1 cellular context compared by ENCODE assay signal in the genomic region with DNA sequence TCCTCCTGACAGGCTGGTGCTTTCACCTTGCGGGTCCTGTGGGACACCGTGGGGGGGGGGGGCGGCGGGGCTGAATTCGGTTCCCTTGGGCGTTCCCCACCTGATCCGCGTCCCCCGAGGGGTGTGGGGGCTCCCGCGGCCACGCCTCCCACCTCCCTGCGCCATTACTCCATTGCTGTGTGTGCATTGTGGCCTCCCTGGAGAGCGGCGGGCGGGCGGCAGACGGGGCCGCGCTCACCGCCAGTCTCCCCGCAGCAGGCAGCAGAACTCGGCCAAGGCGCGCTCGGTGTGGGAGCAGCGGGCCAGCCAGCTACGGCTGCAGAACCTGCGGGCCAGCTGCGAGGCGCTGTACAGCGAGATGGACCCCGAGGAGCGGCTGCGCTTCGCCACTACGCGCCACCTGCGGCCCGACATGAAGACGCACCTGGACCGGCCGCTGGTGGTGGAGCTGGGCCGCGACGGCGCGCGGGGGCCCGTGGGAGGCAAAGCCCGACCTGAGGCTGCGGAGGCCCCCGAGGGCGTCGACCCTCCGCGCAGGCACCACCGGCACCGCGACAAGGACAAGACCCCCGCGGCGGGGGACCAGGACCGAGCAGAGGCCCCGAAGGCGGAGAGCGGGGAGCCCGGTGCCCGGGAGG.
A peak's percentile ranks its signal among the peaks of the same experiment; 100 is the strongest.
TF ChIP-seq lines count a peak whose summit lies in the region.

No MANE protein-coding gene starts in this region.

TF ChIP-seq in WTC11, 78 proteins besides CTCF, POLR2A, EP300 and RAD21 (continued from another document and continues in another):
- TF ChIP-seq, protein P1, sequence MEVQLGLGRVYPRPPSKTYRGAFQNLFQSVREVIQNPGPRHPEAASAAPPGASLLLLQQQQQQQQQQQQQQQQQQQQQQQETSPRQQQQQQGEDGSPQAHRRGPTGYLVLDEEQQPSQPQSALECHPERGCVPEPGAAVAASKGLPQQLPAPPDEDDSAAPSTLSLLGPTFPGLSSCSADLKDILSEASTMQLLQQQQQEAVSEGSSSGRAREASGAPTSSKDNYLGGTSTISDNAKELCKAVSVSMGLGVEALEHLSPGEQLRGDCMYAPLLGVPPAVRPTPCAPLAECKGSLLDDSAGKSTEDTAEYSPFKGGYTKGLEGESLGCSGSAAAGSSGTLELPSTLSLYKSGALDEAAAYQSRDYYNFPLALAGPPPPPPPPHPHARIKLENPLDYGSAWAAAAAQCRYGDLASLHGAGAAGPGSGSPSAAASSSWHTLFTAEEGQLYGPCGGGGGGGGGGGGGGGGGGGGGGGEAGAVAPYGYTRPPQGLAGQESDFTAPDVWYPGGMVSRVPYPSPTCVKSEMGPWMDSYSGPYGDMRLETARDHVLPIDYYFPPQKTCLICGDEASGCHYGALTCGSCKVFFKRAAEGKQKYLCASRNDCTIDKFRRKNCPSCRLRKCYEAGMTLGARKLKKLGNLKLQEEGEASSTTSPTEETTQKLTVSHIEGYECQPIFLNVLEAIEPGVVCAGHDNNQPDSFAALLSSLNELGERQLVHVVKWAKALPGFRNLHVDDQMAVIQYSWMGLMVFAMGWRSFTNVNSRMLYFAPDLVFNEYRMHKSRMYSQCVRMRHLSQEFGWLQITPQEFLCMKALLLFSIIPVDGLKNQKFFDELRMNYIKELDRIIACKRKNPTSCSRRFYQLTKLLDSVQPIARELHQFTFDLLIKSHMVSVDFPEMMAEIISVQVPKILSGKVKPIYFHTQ (CRISPR knock-in tag; IDR thresholded peaks at IDR 0.05): no peak
- TF ChIP-seq RORB (CRISPR knock-in tag; IDR thresholded peaks at IDR 0.05): no peak
- TF ChIP-seq ZNF396 (CRISPR knock-in tag; IDR thresholded peaks at IDR 0.05; ENCODE audit: borderline replicate concordance): no peak
- TF ChIP-seq MYBL2 (CRISPR knock-in tag; IDR thresholded peaks at IDR 0.05): no peak
- TF ChIP-seq, protein P2, sequence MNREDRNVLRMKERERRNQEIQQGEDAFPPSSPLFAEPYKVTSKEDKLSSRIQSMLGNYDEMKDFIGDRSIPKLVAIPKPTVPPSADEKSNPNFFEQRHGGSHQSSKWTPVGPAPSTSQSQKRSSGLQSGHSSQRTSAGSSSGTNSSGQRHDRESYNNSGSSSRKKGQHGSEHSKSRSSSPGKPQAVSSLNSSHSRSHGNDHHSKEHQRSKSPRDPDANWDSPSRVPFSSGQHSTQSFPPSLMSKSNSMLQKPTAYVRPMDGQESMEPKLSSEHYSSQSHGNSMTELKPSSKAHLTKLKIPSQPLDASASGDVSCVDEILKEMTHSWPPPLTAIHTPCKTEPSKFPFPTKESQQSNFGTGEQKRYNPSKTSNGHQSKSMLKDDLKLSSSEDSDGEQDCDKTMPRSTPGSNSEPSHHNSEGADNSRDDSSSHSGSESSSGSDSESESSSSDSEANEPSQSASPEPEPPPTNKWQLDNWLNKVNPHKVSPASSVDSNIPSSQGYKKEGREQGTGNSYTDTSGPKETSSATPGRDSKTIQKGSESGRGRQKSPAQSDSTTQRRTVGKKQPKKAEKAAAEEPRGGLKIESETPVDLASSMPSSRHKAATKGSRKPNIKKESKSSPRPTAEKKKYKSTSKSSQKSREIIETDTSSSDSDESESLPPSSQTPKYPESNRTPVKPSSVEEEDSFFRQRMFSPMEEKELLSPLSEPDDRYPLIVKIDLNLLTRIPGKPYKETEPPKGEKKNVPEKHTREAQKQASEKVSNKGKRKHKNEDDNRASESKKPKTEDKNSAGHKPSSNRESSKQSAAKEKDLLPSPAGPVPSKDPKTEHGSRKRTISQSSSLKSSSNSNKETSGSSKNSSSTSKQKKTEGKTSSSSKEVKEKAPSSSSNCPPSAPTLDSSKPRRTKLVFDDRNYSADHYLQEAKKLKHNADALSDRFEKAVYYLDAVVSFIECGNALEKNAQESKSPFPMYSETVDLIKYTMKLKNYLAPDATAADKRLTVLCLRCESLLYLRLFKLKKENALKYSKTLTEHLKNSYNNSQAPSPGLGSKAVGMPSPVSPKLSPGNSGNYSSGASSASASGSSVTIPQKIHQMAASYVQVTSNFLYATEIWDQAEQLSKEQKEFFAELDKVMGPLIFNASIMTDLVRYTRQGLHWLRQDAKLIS (CRISPR knock-in tag; IDR thresholded peaks at IDR 0.05; ENCODE audit: borderline replicate concordance): peak; percentile 60; the same call in 1 of the 2 replicates
- TF ChIP-seq, protein P3, sequence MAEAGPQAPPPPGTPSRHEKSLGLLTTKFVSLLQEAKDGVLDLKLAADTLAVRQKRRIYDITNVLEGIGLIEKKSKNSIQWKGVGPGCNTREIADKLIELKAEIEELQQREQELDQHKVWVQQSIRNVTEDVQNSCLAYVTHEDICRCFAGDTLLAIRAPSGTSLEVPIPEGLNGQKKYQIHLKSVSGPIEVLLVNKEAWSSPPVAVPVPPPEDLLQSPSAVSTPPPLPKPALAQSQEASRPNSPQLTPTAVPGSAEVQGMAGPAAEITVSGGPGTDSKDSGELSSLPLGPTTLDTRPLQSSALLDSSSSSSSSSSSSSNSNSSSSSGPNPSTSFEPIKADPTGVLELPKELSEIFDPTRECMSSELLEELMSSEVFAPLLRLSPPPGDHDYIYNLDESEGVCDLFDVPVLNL (CRISPR knock-in tag; IDR thresholded peaks at IDR 0.05; ENCODE audit: borderline replicate concordance, low read depth): no peak
- TF ChIP-seq ETV6 (CRISPR knock-in tag; IDR thresholded peaks at IDR 0.05): no peak
- no peak for TF ChIP-seq SMAD4 (CRISPR knock-in tag; IDR thresholded peaks at IDR 0.05)
- TF ChIP-seq ZNF416 (CRISPR knock-in tag; IDR thresholded peaks at IDR 0.05): no peak
- TF ChIP-seq MXD4 (CRISPR knock-in tag; IDR thresholded peaks at IDR 0.05; ENCODE audit: borderline replicate concordance): no peak
- no peak for TF ChIP-seq NFE2L1 (CRISPR knock-in tag; IDR thresholded peaks at IDR 0.05)
- no peak for TF ChIP-seq GABPB1 (CRISPR knock-in tag; IDR thresholded peaks at IDR 0.05)
- no peak for TF ChIP-seq ZNF317 (CRISPR knock-in tag; IDR thresholded peaks at IDR 0.05; ENCODE audit: borderline replicate concordance, low read depth)
- TF ChIP-seq NR3C1 (CRISPR knock-in tag; conservative IDR thresholded peaks at IDR 0.05; ENCODE audit: low read depth): 0 out of 2 replicates have a peak, but pooled peaks have one; percentile 37
- no peak for TF ChIP-seq CREB1 (CRISPR knock-in tag; IDR thresholded peaks at IDR 0.05)
- no peak; the same call in 1 of the 2 replicates for TF ChIP-seq CBFB (CRISPR knock-in tag; IDR thresholded peaks at IDR 0.05; ENCODE audit: low read depth)
- 0 out of 2 replicates have a peak, but pooled peaks have one; percentile 21 for TF ChIP-seq KAT7 (CRISPR knock-in tag; IDR thresholded peaks at IDR 0.05; ENCODE audit: borderline replicate concordance)
- TF ChIP-seq, protein P4, sequence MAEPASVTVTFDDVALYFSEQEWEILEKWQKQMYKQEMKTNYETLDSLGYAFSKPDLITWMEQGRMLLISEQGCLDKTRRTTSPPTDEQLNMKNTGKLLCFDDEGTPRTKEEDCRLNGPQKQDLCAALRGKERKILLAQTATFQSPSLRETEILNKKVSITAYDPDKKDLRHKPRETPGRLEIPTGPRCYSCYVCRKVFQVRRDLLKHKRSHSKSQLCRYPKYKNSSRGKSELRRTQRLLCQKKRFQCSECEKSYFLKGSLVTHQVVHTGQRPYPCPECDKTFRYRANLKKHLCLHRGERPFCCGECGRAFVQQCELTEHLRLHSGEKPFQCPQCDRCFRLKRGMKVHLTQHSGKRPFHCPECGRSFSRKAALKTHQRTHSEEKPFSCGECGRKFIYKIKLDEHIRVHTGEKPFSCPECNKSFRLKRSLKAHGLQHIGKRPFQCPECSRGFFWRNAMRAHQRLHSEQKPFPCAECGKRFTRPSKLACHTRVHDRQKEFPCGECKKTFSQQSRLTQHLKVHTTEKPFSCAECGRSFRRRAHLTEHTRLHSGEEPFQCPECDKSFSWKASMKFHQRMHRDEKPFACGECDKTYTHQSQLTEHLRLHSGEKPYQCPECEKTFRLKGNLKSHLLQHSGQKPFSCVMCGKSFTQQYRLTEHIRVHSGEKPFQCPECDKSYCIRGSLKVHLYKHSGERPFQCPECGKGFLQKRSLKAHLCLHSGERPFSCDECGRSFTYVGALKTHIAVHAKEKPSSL (CRISPR knock-in tag; conservative IDR thresholded peaks at IDR 0.05): no peak
- TF ChIP-seq, protein P5, sequence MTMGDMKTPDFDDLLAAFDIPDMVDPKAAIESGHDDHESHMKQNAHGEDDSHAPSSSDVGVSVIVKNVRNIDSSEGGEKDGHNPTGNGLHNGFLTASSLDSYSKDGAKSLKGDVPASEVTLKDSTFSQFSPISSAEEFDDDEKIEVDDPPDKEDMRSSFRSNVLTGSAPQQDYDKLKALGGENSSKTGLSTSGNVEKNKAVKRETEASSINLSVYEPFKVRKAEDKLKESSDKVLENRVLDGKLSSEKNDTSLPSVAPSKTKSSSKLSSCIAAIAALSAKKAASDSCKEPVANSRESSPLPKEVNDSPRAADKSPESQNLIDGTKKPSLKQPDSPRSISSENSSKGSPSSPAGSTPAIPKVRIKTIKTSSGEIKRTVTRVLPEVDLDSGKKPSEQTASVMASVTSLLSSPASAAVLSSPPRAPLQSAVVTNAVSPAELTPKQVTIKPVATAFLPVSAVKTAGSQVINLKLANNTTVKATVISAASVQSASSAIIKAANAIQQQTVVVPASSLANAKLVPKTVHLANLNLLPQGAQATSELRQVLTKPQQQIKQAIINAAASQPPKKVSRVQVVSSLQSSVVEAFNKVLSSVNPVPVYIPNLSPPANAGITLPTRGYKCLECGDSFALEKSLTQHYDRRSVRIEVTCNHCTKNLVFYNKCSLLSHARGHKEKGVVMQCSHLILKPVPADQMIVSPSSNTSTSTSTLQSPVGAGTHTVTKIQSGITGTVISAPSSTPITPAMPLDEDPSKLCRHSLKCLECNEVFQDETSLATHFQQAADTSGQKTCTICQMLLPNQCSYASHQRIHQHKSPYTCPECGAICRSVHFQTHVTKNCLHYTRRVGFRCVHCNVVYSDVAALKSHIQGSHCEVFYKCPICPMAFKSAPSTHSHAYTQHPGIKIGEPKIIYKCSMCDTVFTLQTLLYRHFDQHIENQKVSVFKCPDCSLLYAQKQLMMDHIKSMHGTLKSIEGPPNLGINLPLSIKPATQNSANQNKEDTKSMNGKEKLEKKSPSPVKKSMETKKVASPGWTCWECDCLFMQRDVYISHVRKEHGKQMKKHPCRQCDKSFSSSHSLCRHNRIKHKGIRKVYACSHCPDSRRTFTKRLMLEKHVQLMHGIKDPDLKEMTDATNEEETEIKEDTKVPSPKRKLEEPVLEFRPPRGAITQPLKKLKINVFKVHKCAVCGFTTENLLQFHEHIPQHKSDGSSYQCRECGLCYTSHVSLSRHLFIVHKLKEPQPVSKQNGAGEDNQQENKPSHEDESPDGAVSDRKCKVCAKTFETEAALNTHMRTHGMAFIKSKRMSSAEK (CRISPR knock-in tag; IDR thresholded peaks at IDR 0.05; ENCODE audit: borderline replicate concordance): no peak
- TF ChIP-seq, protein P6, sequence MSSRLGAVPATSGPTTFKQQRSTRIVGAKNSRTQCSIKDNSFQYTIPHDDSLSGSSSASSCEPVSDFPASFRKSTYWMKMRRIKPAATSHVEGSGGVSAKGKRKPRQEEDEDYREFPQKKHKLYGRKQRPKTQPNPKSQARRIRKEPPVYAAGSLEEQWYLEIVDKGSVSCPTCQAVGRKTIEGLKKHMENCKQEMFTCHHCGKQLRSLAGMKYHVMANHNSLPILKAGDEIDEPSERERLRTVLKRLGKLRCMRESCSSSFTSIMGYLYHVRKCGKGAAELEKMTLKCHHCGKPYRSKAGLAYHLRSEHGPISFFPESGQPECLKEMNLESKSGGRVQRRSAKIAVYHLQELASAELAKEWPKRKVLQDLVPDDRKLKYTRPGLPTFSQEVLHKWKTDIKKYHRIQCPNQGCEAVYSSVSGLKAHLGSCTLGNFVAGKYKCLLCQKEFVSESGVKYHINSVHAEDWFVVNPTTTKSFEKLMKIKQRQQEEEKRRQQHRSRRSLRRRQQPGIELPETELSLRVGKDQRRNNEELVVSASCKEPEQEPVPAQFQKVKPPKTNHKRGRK (CRISPR knock-in tag; IDR thresholded peaks at IDR 0.05; ENCODE audit: borderline replicate concordance): no peak
- no peak for TF ChIP-seq FOXJ3 (CRISPR knock-in tag; IDR thresholded peaks at IDR 0.05; ENCODE audit: borderline replicate concordance)
- TF ChIP-seq, protein P7, sequence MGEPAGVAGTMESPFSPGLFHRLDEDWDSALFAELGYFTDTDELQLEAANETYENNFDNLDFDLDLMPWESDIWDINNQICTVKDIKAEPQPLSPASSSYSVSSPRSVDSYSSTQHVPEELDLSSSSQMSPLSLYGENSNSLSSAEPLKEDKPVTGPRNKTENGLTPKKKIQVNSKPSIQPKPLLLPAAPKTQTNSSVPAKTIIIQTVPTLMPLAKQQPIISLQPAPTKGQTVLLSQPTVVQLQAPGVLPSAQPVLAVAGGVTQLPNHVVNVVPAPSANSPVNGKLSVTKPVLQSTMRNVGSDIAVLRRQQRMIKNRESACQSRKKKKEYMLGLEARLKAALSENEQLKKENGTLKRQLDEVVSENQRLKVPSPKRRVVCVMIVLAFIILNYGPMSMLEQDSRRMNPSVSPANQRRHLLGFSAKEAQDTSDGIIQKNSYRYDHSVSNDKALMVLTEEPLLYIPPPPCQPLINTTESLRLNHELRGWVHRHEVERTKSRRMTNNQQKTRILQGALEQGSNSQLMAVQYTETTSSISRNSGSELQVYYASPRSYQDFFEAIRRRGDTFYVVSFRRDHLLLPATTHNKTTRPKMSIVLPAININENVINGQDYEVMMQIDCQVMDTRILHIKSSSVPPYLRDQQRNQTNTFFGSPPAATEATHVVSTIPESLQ (CRISPR knock-in tag; IDR thresholded peaks at IDR 0.05): no peak
- TF ChIP-seq, protein P8, sequence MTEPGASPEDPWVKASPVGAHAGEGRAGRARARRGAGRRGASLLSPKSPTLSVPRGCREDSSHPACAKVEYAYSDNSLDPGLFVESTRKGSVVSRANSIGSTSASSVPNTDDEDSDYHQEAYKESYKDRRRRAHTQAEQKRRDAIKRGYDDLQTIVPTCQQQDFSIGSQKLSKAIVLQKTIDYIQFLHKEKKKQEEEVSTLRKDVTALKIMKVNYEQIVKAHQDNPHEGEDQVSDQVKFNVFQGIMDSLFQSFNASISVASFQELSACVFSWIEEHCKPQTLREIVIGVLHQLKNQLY (CRISPR knock-in tag; IDR thresholded peaks at IDR 0.05): no peak
- TF ChIP-seq JAZF1 (CRISPR knock-in tag; IDR thresholded peaks at IDR 0.05): no peak
- TF ChIP-seq, protein P9, sequence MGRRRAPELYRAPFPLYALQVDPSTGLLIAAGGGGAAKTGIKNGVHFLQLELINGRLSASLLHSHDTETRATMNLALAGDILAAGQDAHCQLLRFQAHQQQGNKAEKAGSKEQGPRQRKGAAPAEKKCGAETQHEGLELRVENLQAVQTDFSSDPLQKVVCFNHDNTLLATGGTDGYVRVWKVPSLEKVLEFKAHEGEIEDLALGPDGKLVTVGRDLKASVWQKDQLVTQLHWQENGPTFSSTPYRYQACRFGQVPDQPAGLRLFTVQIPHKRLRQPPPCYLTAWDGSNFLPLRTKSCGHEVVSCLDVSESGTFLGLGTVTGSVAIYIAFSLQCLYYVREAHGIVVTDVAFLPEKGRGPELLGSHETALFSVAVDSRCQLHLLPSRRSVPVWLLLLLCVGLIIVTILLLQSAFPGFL (CRISPR knock-in tag; IDR thresholded peaks at IDR 0.05; ENCODE audit: borderline replicate concordance): no peak
- TF ChIP-seq, protein P10, sequence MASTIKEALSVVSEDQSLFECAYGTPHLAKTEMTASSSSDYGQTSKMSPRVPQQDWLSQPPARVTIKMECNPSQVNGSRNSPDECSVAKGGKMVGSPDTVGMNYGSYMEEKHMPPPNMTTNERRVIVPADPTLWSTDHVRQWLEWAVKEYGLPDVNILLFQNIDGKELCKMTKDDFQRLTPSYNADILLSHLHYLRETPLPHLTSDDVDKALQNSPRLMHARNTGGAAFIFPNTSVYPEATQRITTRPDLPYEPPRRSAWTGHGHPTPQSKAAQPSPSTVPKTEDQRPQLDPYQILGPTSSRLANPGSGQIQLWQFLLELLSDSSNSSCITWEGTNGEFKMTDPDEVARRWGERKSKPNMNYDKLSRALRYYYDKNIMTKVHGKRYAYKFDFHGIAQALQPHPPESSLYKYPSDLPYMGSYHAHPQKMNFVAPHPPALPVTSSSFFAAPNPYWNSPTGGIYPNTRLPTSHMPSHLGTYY (CRISPR knock-in tag; IDR thresholded peaks at IDR 0.05): no peak
- TF ChIP-seq GRHL2 (CRISPR knock-in tag; IDR thresholded peaks at IDR 0.05; ENCODE audit: insufficient replicate concordance, severe bottlenecking): no peak
